ENCODE assay signal across 8 cellular contexts in the genomic region with DNA sequence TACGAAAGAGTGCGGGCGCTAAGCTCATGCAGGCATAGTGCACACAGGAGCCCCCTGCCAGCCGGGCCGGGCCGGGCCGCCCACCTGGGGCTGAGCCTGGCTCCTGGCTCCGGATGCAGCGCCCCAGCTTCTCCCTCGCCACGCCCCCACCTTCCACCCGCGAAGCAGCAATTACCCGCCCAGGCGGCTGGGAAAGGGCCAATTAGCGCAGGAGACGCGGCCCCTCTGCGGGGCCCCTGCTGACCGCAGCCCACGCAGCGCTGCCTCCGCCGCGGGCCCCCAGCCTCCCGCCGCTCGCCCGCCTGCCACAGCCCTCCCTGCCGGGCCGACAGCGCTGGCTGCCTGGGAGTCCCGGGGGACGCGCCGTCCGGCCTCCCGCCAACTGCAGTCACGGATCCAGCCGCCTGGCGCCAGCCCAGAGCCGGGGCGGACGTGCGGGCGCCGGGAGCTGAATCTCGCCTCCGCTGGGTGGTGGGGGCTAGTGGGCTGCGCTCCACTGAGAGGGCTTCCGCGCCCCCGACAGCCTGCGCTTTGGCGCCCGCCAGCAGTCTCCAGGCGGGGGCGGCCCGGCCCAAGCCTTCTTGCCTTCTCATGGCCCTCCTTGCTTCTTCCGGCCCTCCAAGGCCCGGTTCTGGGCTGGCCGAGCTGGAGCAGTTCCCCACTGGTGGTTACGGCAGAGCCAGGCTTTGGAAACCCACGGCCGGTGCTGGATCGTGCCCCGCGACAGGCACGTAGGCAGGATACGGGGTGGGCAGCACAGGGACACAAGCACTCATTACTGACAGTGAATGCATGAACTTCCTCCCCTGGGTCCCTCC. TPM values are rescaled to one million over a fixed set of nuclear protein-coding genes. Genes with fewer than 3 reads are reported as not detected.
DNase-seq lines count a peak whose midpoint lies in the region; FAIRE-seq and TF ChIP-seq lines count a peak whose summit lies in the region.

No MANE protein-coding gene starts in this region.

- H3K4me2 ChIP-seq in OCI-LY3 (ENCODE audit: low read length) (peak overlapping the region; percentile 76), neural cell (ENCODE audit: low read length) (no peak overlapping the region)

- TF ChIP-seq RAD21 in neural cell (conservative IDR thresholded peaks at IDR 0.05), result no peak

- FAIRE-seq in H54 (lab: Jason Lieb, UNC), result no peak

- H3K9me2 ChIP-seq in neural cell (ENCODE audit: insufficient read depth, low read length), result no peaks in the 10 kb centered on the region

- DNase-seq in CD4-positive, alpha-beta memory T cell, result peak; percentile 67 to 81 (median 69)
- DNase-seq in H54 (ENCODE audit: insufficient read length, low spot score), result no peak
- peak; percentile 64 for DNase-seq in activated T-helper 9 cell treated with anti-CD3 and anti-CD28 coated beads, Interleukin-2, amount 50 U/mL, for 16 hours (ENCODE audit: low read depth)
- DNase-seq in foreskin fibroblast, result peak; percentile 37 to 73
- DNase-seq in stomach, result peak; percentile 68
- no peak for DNase-seq in NCI-H1048 (lab: John Stamatoyannopoulos, UW)

- H3K9ac ChIP-seq in OCI-LY3 (ENCODE audit: low read length), result peak overlapping the region; percentile 56
- peak overlapping the region; percentile 20 for H3K9ac ChIP-seq in neural cell (ENCODE audit: low read length)

- TF ChIP-seq EP300 in neural cell (conservative IDR thresholded peaks at IDR 0.05; ENCODE audit: poor library complexity, severe bottlenecking), result no peak
- TF ChIP-seq EP300 in stomach (IDR thresholded peaks at IDR 0.05), result no peak

- H3K36me3 ChIP-seq in CD4-positive, alpha-beta memory T cell (ENCODE audit: insufficient read depth, low read length), result no peaks in the 10 kb centered on the region
- H3K36me3 ChIP-seq in OCI-LY3 (replicated peaks; ENCODE audit: low read depth, low read length) (no peaks in the 10 kb centered on the region), neural cell (ENCODE audit: insufficient read depth, low read length) (no peaks in the 10 kb centered on the region), stomach (no peaks in the 10 kb centered on the region)

- H3F3A ChIP-seq in neural cell (ENCODE audit: insufficient read depth, low read length, poor library complexity, severe bottlenecking), result no peaks in the 10 kb centered on the region

- 1 to 4% (median 3%) methylated on average over 5 to 70 of the region's 70 CpGs for WGBS in stomach, 5 donors

- no peak for TF ChIP-seq CTCF in OCI-LY3 (IDR thresholded peaks at IDR 0.05; ENCODE audit: low read depth, low read length)
- TF ChIP-seq CTCF in foreskin fibroblast (IDR thresholded peaks at IDR 0.05; ENCODE audit: low read depth, low read length), result peak; percentile 10
- TF ChIP-seq CTCF in neural cell (IDR thresholded peaks at IDR 0.05; ENCODE audit: poor library complexity, severe bottlenecking), result peak; percentile 50
- peak in 2 of 7 experiments; percentile 12 to 31 for TF ChIP-seq CTCF in stomach (IDR thresholded peaks at IDR 0.05)

- H3K27me3 Mint-ChIP-seq in CD4-positive, alpha-beta memory T cell, result no peaks in the 10 kb centered on the region

- peak overlapping the region in 1 of 2 donors; percentile 58 for H3K4me3 ChIP-seq in CD4-positive, alpha-beta memory T cell (ENCODE audit: low read length in 2 of 2)
- peak overlapping the region; percentile 80 for H3K4me3 ChIP-seq in OCI-LY3 (ENCODE audit: low read length)
- peak overlapping the region; percentile 46 to 52 for H3K4me3 ChIP-seq in foreskin fibroblast (ENCODE audit: low read depth in 1 of 2, low read length in 2 of 2)
- H3K4me3 ChIP-seq in neural cell (ENCODE audit: low read length), result peak overlapping the region; percentile 58
- peak overlapping the region; percentile 53 to 64 (median 56) for H3K4me3 ChIP-seq in stomach

- H3K27ac ChIP-seq in CD4-positive, alpha-beta memory T cell (ENCODE audit: low read depth, low read length), result peak overlapping the region; percentile 28
- no peak overlapping the region for H3K27ac ChIP-seq in OCI-LY3 (ENCODE audit: low read length)
- no peak overlapping the region for H3K27ac ChIP-seq in neural cell (ENCODE audit: low read length)
- peak overlapping the region in 4 of 5 donors; percentile 10 to 78 (median 52) for H3K27ac ChIP-seq in stomach

- peak overlapping the region; percentile 78 for H2AFZ ChIP-seq in OCI-LY3 (ENCODE audit: low read depth, low read length)
- H2AFZ ChIP-seq in neural cell (ENCODE audit: low read depth, low read length), result no peak overlapping the region

- H3K79me2 ChIP-seq in OCI-LY3 (ENCODE audit: low read length) (no peaks in the 10 kb centered on the region), neural cell (replicated peaks; ENCODE audit: insufficient read depth, low read length) (no peaks in the 10 kb centered on the region)

- peak overlapping the region; percentile 82 to 89 (median 84) for H3K4me3 Mint-ChIP-seq in CD4-positive, alpha-beta memory T cell

- no peaks in the 10 kb centered on the region for H3K36me3 Mint-ChIP-seq in CD4-positive, alpha-beta memory T cell

- intact Hi-C loops in CD4-positive, alpha-beta memory T cell (cut with micrococcal nuclease), result loop anchor here (2.0 kb wide), 1 partner anchor 15 kb away; a partner anchor contains a TSS
- intact Hi-C loops in stomach (cut with DNase I; ENCODE audit: low total_unique reads), result no loop called here

- peak overlapping the region in 5 of 7 donors; percentile 52 to 84 (median 68) for H3K27ac Mint-ChIP-seq in CD4-positive, alpha-beta memory T cell

- peaks cover 2 to 20% (median 6%) of the 10 kb centered on the region in 4 donors for H3K4me1 Mint-ChIP-seq in CD4-positive, alpha-beta memory T cell

- no peaks in the 10 kb centered on the region for H3K9me3 ChIP-seq in CD4-positive, alpha-beta memory T cell (ENCODE audit: control insufficient read depth in 1 of 2, low read length in 2 of 2)
- H3K9me3 ChIP-seq in OCI-LY3 (ENCODE audit: insufficient read depth, low read length) (no peaks in the 10 kb centered on the region), neural cell (ENCODE audit: low read length) (no peaks in the 10 kb centered on the region), stomach (no peaks in the 10 kb centered on the region)

- TF ChIP-seq POLR2A in H54 (IDR thresholded peaks at IDR 0.05; ENCODE audit: low read depth, low read length) (0 out of 2 replicates have a peak, but pooled peaks have one; percentile 26), stomach (IDR thresholded peaks at IDR 0.05) (no peak)

- H3K9me3 Mint-ChIP-seq in CD4-positive, alpha-beta memory T cell, result no peaks in the 10 kb centered on the region

- H3K27me3 ChIP-seq in CD4-positive, alpha-beta memory T cell (ENCODE audit: insufficient read depth, low read length), result no peaks in the 10 kb centered on the region
- H3K27me3 ChIP-seq in OCI-LY3 (ENCODE audit: low read depth, low read length) (0 out of 2 replicates have a peak, but pooled peaks cover 5% of the 10 kb centered on the region), neural cell (ENCODE audit: insufficient read depth, low read depth, low read length) (peaks cover 22% of the 10 kb centered on the region), stomach (peaks cover 0 to 35% (median 18%) of the 10 kb centered on the region in 3 donors)

- no peaks in the 10 kb centered on the region for H4K20me1 ChIP-seq in OCI-LY3 (ENCODE audit: insufficient read depth, low read length)
- H4K20me1 ChIP-seq in neural cell (ENCODE audit: insufficient read depth), result no peaks in the 10 kb centered on the region

- POLR2A ChIA-PET in CD4-positive, alpha-beta memory T cell (lab: Charles Lee; ENCODE audit: partially characterized antibody), result interaction anchor here (0.6 to 3.5 kb wide), 13 partner anchors 9 to 449 kb away, joined by 3 to 41 read pairs (median 5); a partner anchor contains a TSS

- CTCF ChIA-PET in CD4-positive, alpha-beta memory T cell (lab: Charles Lee; ENCODE audit: partially characterized antibody), result interaction anchor here (0.8 to 10.2 kb wide), 11 partner anchors 15 to 162 kb away, joined by 3 to 187 read pairs (median 4); a partner anchor contains a TSS

- peaks cover 14% of the 10 kb centered on the region for H3K4me1 ChIP-seq in CD4-positive, alpha-beta memory T cell (ENCODE audit: insufficient read depth, low read length)
- H3K4me1 ChIP-seq in OCI-LY3 (ENCODE audit: low read length) (peaks cover 27% of the 10 kb centered on the region), stomach (peaks cover 16 to 21% (median 17%) of the 10 kb centered on the region in 4 donors)

TF ChIP-seq in neural cell, 6 proteins besides CTCF, POLR2A, EP300 and RAD21 (continues in another document):
- no peak for TF ChIP-seq SMC3 (conservative IDR thresholded peaks at IDR 0.05; ENCODE audit: poor library complexity)
- no peak for TF ChIP-seq TAF1 (IDR thresholded peaks at IDR 0.05; ENCODE audit: low read depth)
- no peak for TF ChIP-seq MXI1 (conservative IDR thresholded peaks at IDR 0.05; ENCODE audit: poor library complexity, severe bottlenecking)
- no peak for TF ChIP-seq EZH2 (IDR thresholded peaks at IDR 0.05; ENCODE audit: borderline replicate concordance, insufficient read depth, low read length, poor library complexity, severe bottlenecking)
- no peak for TF ChIP-seq POLR2AphosphoS5 (IDR thresholded peaks at IDR 0.05)

RNA-seq across cellular contexts. Expression of a gene that starts 14.9 kb away (rescaled TPM):
- total RNA-seq in CD4-positive, alpha-beta memory T cell, result 100 to 1,000 TPM; 112 TPM
- polyA plus RNA-seq in CD4-positive, alpha-beta memory T cell, result 100 to 1,000 TPM; 102 to 108 TPM
- polyA plus RNA-seq in neural cell (31.1 and 32.6 TPM in 2 replicates), stomach (10 to 100 TPM; 13.1 to 17.7 (median 14.9) TPM)
- 26.3 and 44.5 TPM in 2 replicates for polyA minus RNA-seq in neural cell
- 10 to 100 TPM in 4 of 5 donors, 1 to 10 TPM in 1; 4.1 to 68.1 (median 46.2) TPM for total RNA-seq in stomach

RNA-seq across cellular contexts. Expression of a gene that starts 25.6 kb away (rescaled TPM):
- total RNA-seq in CD4-positive, alpha-beta memory T cell, result 10 to 100 TPM; 19.8 to 21.9 TPM
- 10 to 100 TPM in 1 of 2 donors, 1 to 10 TPM in 1; 4.1 to 12.2 TPM for polyA plus RNA-seq in CD4-positive, alpha-beta memory T cell
- polyA plus RNA-seq in neural cell (47.0 and 51.2 TPM in 2 replicates), stomach (10 to 100 TPM in 1 of 3 donors, 1 to 10 TPM in 2; 3.2 to 16.5 (median 3.7) TPM)
- polyA minus RNA-seq in neural cell, result 11.7 and 12.2 TPM in 2 replicates
- 10 to 100 TPM in 2 of 5 donors, 1 to 10 TPM in 3; 3.3 to 22.3 (median 7.0) TPM for total RNA-seq in stomach

RNA-seq across cellular contexts. Expression of a gene that starts 53.0 kb away (rescaled TPM):
- total RNA-seq in CD4-positive, alpha-beta memory T cell, result under 1 TPM; 0.32 to 0.61 TPM
- polyA plus RNA-seq in CD4-positive, alpha-beta memory T cell, result not detected
- polyA plus RNA-seq in neural cell, result 1.8 and 3.7 TPM in 2 replicates
- polyA minus RNA-seq in neural cell, result 0.97 and 1.7 TPM in 2 replicates
- total RNA-seq in stomach, result 100 to 1,000 TPM in 1 of 5 donors, 10 to 100 TPM in 1, 1 to 10 TPM in 1, under 1 TPM in 1, not detected in 1; 0.37 to 145 (median 8.3) TPM
- polyA plus RNA-seq in stomach, result 1 to 10 TPM in 1 of 3 donors, under 1 TPM in 1, not detected in 1; 0.56 to 2.8 TPM

Comparison
In these comparisons a context has a peak if more than half of its experiments do, and no peak if none do; other contexts are left out.
1. DNase-seq: peak in CD4-positive, alpha-beta memory T cell (5 of 5), activated T-helper 9 cell treated with anti-CD3 and anti-CD28 coated beads, Interleukin-2, amount 50 U/mL, for 16 hours (single experiment), foreskin fibroblast (2 of 2) and stomach (single experiment); none in H54 (single experiment) and NCI-H1048 (single experiment).
2. H3K27ac ChIP-seq: peak in CD4-positive, alpha-beta memory T cell (single experiment) and stomach (4 of 5); none in OCI-LY3 (single experiment) and neural cell (single experiment).